Comparison of ENCODE assay signal across 8 cellular contexts in genomic region chr4:37802068-37802666, GRCh38. TPM values are rescaled to one million over a fixed set of nuclear protein-coding genes. Genes with fewer than 3 reads are reported as not detected.
DNase-seq lines count a peak whose midpoint lies in the region; ATAC-seq and TF ChIP-seq lines count a peak whose summit lies in the region.

No MANE protein-coding gene starts in this region.

- no peaks in the 10 kb centered on the region for H3K27me3 ChIP-seq in right atrium auricular region
- H3K27me3 ChIP-seq in tibial artery: no peaks in the 10 kb centered on the region

- intact Hi-C loops in Right ventricle myocardium inferior (cut with DNase I) (loop anchor here (2.0 kb wide), 1 partner anchor 89 kb away; the partner anchor contains the start of gene TBC1D1), tibial artery (cut with DNase I; ENCODE audit: low total_unique reads) (loop anchor here (5.0 to 10.0 kb wide), 3 partner anchors 93 to 235 kb away; partner anchors contain the start of gene TBC1D1)

- H3K27ac ChIP-seq in right atrium auricular region (no peak overlapping the region), tibial artery (no peak overlapping the region)

- ATAC-seq in Right ventricle myocardium inferior: peak; percentile 83
- no peak for ATAC-seq in GM18867 (IDR thresholded peaks at IDR 0.05; ENCODE audit: unreplicated experiment)

- in situ Hi-C loops in astrocyte of the cerebellum (cut with HindIII; ENCODE audit: low sequenced_read_pairs): no loop called here

- H3K4me1 ChIP-seq in right atrium auricular region (no peaks in the 10 kb centered on the region), tibial artery (no peaks in the 10 kb centered on the region)

- no peaks in the 10 kb centered on the region for H3K9me3 ChIP-seq in right atrium auricular region
- H3K9me3 ChIP-seq in tibial artery: no peaks in the 10 kb centered on the region

- peak in 1 of 2 donors; percentile 78 for TF ChIP-seq CTCF in right atrium auricular region (IDR thresholded peaks at IDR 0.05)
- TF ChIP-seq CTCF in astrocyte of the cerebellum (IDR thresholded peaks at IDR 0.05; ENCODE audit: low read depth, low read length, missing control alignments): peak; percentile 71
- TF ChIP-seq CTCF in tibial artery (IDR thresholded peaks at IDR 0.05): peak; percentile 48 to 56

- no peaks in the 10 kb centered on the region for H3K36me3 ChIP-seq in right atrium auricular region
- no peaks in the 10 kb centered on the region for H3K36me3 ChIP-seq in tibial artery

- no peak for DNase-seq in Right ventricle myocardium inferior (ENCODE audit: missing footprints)
- no peak for DNase-seq in right atrium auricular region (ENCODE audit: low spot score)
- peak; percentile 77 for DNase-seq in NCI-H2171 treated with DMSO at 0.1 percent for 48 hours (lab: John Stamatoyannopoulos, UW)
- DNase-seq in astrocyte of the cerebellum (ENCODE audit: low read depth): peak; percentile 62
- peak; percentile 67 for DNase-seq in iPS-NIHi11 (ENCODE audit: low spot score)
- DNase-seq in tibial artery: peak; percentile 23 to 75
- no peak for DNase-seq in activated effector memory CD4-positive, alpha-beta T cell treated with Interleukin-2 at 50 U/mL for 16 hours

- no peak overlapping the region for H3K4me3 ChIP-seq in right atrium auricular region
- H3K4me3 ChIP-seq in astrocyte of the cerebellum (ENCODE audit: low read depth, low read length): no peak overlapping the region
- no peak overlapping the region for H3K4me3 ChIP-seq in tibial artery

RNA-seq across cellular contexts. Expression of gene PGM2, which starts 24.3 kb away (rescaled TPM):
- total RNA-seq in Right ventricle myocardium inferior: 13.1 TPM
- 10 to 100 TPM; 10.7 to 11.7 TPM for total RNA-seq in right atrium auricular region

Comparison
In these comparisons a context has a peak if more than half of its experiments do, and no peak if none do; other contexts are left out.
1. DNase-seq: peak in NCI-H2171 treated with DMSO at 0.1 percent for 48 hours (single experiment), astrocyte of the cerebellum (single experiment), iPS-NIHi11 (single experiment) and tibial artery (2 of 2); none in Right ventricle myocardium inferior (single experiment), right atrium auricular region (single experiment) and activated effector memory CD4-positive, alpha-beta T cell treated with Interleukin-2 at 50 U/mL for 16 hours (single experiment).